Comparison of ENCODE assay signal across 8 cellular contexts in genomic region chr19:34120846-34121639, GRCh38. TPM values are rescaled to one million over a fixed set of nuclear protein-coding genes. Genes with fewer than 3 reads are reported as not detected.
DNase-seq lines count a peak whose midpoint lies in the region; ATAC-seq and TF ChIP-seq lines count a peak whose summit lies in the region.

No MANE protein-coding gene starts in this region.

- TF ChIP-seq CTCF in AG04450 (IDR thresholded peaks at IDR 0.05; ENCODE audit: low read depth, low read length) (peak; percentile 91), RWPE2 (IDR thresholded peaks at IDR 0.05; ENCODE audit: poor library complexity, severe bottlenecking) (peak; percentile 70)

- ATAC-seq in RWPE2 (ENCODE audit: low read depth): no peak; the same call in 2 of the 3 replicates
- ATAC-seq in activated naive CD4-positive, alpha-beta T cell treated with anti-CD3 and anti-CD28 coated beads, Interleukin-2, amount 50 U/mL, for 72 hours: peak; percentile 44 to 75

- H3K4me3 ChIP-seq in AG04450 (ENCODE audit: low read depth, low read length) (no peak overlapping the region), RWPE2 (ENCODE audit: severe bottlenecking) (no peak overlapping the region)

- H3K27ac Mint-ChIP-seq in activated naive CD4-positive, alpha-beta T cell treated with anti-CD3 and anti-CD28 coated beads, Interleukin-2, amount 50 U/mL, for 72 hours: peak overlapping the region in 1 of 2 donors; percentile 10
- no peak overlapping the region for H3K27ac Mint-ChIP-seq in immature natural killer cell

- CTCF ChIA-PET in AG04450 (lab: Charles Lee): interaction anchor here (0.6 to 5.3 kb wide), 12 partner anchors 9 to 1011 kb away, joined by 3 to 61 read pairs (median 4); no protein-coding TSS in a partner anchor

- H3K4me1 ChIP-seq in RWPE2 (ENCODE audit: insufficient read depth, poor library complexity, severe bottlenecking): no peaks in the 10 kb centered on the region

- H3K9me3 ChIP-seq in AG04450 (ENCODE audit: control insufficient read depth, insufficient read depth, low read length) (no peaks in the 10 kb centered on the region), RWPE2 (ENCODE audit: severe bottlenecking) (no peaks in the 10 kb centered on the region)

- POLR2A ChIA-PET in AG04450 (lab: Yijun Ruan, JAX): no interaction called here

- H3K27me3 Mint-ChIP-seq in immature natural killer cell (ENCODE audit: low read depth in 3 of 3): peaks cover 3 to 14% (median 6%) of the 10 kb centered on the region in 3 donors

- H3K27me3 ChIP-seq in AG04450 (ENCODE audit: control insufficient read depth, insufficient read depth, low read length): peaks cover 9% of the 10 kb centered on the region
- H3K27me3 ChIP-seq in RWPE2 (ENCODE audit: insufficient read depth, poor library complexity, severe bottlenecking): no peaks in the 10 kb centered on the region

- no peak overlapping the region for H3K4me3 Mint-ChIP-seq in immature natural killer cell

- no peaks in the 10 kb centered on the region for H3K9me3 Mint-ChIP-seq in activated naive CD4-positive, alpha-beta T cell treated with anti-CD3 and anti-CD28 coated beads, Interleukin-2, amount 50 U/mL, for 72 hours
- H3K9me3 Mint-ChIP-seq in immature natural killer cell: no peaks in the 10 kb centered on the region

- H3K4me1 Mint-ChIP-seq in immature natural killer cell: no peaks in the 10 kb centered on the region

- DNase-seq in AG04450 (ENCODE audit: low read depth, low spot score) (peak; percentile 20), GM19240 (ENCODE audit: insufficient read length, low spot score) (peak; percentile 42), RWPE2 (ENCODE audit: low spot score) (no peak), immature natural killer cell (peak; percentile 21 to 37 (median 23)), ureter (ENCODE audit: low spot score) (no peak), superior temporal gyrus (ENCODE audit: extremely low spot score) (no peak)
- peak in 1 of 2 donors; percentile 65 for DNase-seq in activated naive CD4-positive, alpha-beta T cell treated with anti-CD3 and anti-CD28 coated beads, Interleukin-2, amount 50 U/mL, for 72 hours (ENCODE audit: low spot score in 2 of 2)
- DNase-seq in stimulated activated CD8-positive, alpha-beta memory T cell treated with anti-CD3 and anti-CD28 coated beads, Interleukin-2, amount 100 ng/mL, for 48 hours (ENCODE audit: low read depth in 2 of 2): peak; percentile 21 to 30

- H3K36me3 ChIP-seq in RWPE2 (ENCODE audit: low read depth): no peaks in the 10 kb centered on the region

- H3K27ac ChIP-seq in AG04450 (ENCODE audit: low read depth, low read length) (no peak overlapping the region), RWPE2 (ENCODE audit: poor library complexity, severe bottlenecking) (no peak overlapping the region)

- H3K36me3 Mint-ChIP-seq in activated naive CD4-positive, alpha-beta T cell treated with anti-CD3 and anti-CD28 coated beads, Interleukin-2, amount 50 U/mL, for 72 hours: no peaks in the 10 kb centered on the region
- no peaks in the 10 kb centered on the region for H3K36me3 Mint-ChIP-seq in immature natural killer cell

RNA-seq across cellular contexts. Expression of gene LSM14A, which starts 51.3 kb away (rescaled TPM):
- polyA plus RNA-seq in AG04450 (2011; rRNA removed) (97.0 and 99.2 TPM in 2 replicates), immature natural killer cell (100 to 1,000 TPM; 120 to 175 (median 157) TPM)
- 136 and 158 TPM in 2 replicates for polyA minus RNA-seq in AG04450 (2011; rRNA and poly(A)+ RNA removed)
- total RNA-seq in activated naive CD4-positive, alpha-beta T cell treated with anti-CD3 and anti-CD28 coated beads, Interleukin-2, amount 50 U/mL, for 72 hours: 100 to 1,000 TPM in 1 of 2 donors, 10 to 100 TPM in 1; 77.3 to 101 TPM
- total RNA-seq in ureter: 119 TPM

Comparison
In these comparisons a context has a peak if more than half of its experiments do, and no peak if none do; other contexts are left out.
1. DNase-seq: peak in AG04450 (single experiment), GM19240 (single experiment), immature natural killer cell (3 of 3) and stimulated activated CD8-positive, alpha-beta memory T cell treated with anti-CD3 and anti-CD28 coated beads, Interleukin-2, amount 100 ng/mL, for 48 hours (2 of 2); none in RWPE2 (single experiment), ureter (single experiment) and superior temporal gyrus (single experiment).